2 cellular contexts compared by ENCODE assay signal in genomic region chr7:128777156-128778123, GRCh38.
A peak's percentile ranks its signal among the peaks of the same experiment; 100 is the strongest.
TF ChIP-seq lines count a peak whose summit lies in the region.

No MANE protein-coding gene starts in this region.

TF ChIP-seq in HEK293, 187 proteins besides CTCF, POLR2A, EP300 and RAD21:
- TF ChIP-seq ZNF654 (tag by site-specific recombination; IDR thresholded peaks at IDR 0.05; ENCODE audit: low read depth) (no peak), SETDB1 (IDR thresholded peaks at IDR 0.05; ENCODE audit: insufficient read length, low read length) (peak; percentile 76), ZNF24 (tag by site-specific recombination; IDR thresholded peaks at IDR 0.05) (no peak), KLF17 (tag by site-specific recombination; IDR thresholded peaks at IDR 0.05) (no peak), GFI1B (tag by site-specific recombination; IDR thresholded peaks at IDR 0.05) (no peak), ZNF266 (tag by site-specific recombination; IDR thresholded peaks at IDR 0.05; ENCODE audit: low read depth) (no peak), KLF8 (tag by site-specific recombination; IDR thresholded peaks at IDR 0.05) (no peak), PRDM2 (tag by site-specific recombination; IDR thresholded peaks at IDR 0.05; ENCODE audit: borderline replicate concordance) (no peak)
- TF ChIP-seq, protein P1, sequence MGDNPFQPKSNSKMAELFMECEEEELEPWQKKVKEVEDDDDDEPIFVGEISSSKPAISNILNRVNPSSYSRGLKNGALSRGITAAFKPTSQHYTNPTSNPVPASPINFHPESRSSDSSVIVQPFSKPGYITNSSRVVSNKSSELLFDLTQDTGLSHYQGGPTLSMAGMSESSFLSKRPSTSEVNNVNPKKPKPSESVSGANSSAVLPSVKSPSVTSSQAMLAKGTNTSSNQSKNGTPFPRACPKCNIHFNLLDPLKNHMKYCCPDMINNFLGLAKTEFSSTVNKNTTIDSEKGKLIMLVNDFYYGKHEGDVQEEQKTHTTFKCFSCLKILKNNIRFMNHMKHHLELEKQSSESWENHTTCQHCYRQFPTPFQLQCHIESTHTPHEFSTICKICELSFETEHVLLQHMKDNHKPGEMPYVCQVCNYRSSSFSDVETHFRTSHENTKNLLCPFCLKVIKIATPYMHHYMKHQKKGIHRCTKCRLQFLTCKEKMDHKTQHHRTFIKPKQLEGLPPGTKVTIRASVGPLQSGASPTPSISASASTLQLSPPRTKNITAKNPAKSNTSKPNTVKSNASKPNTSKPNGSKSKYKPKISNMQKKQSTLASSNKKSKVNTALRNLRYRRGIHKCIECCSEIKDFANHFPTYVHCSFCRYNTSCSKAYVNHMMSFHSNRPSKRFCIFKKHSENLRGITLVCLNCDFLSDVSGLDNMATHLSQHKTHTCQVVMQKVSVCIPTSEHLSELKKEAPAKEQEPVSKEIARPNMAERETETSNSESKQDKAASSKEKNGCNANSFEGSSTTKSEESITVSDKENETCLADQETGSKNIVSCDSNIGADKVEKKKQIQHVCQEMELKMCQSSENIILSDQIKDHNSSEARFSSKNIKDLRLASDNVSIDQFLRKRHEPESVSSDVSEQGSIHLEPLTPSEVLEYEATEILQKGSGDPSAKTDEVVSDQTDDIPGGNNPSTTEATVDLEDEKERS (tag by site-specific recombination; IDR thresholded peaks at IDR 0.05): peak; percentile 86; the same call in 1 of the 2 replicates
- TF ChIP-seq, protein P2, sequence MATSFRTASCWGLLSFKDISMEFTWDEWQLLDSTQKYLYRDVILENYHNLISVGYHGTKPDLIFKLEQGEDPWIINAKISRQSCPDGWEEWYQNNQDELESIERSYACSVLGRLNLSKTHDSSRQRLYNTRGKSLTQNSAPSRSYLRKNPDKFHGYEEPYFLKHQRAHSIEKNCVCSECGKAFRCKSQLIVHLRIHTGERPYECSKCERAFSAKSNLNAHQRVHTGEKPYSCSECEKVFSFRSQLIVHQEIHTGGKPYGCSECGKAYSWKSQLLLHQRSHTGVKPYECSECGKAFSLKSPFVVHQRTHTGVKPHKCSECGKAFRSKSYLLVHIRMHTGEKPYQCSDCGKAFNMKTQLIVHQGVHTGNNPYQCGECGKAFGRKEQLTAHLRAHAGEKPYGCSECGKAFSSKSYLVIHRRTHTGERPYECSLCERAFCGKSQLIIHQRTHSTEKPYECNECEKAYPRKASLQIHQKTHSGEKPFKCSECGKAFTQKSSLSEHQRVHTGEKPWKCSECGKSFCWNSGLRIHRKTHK (tag by site-specific recombination; IDR thresholded peaks at IDR 0.05): 0 out of 2 replicates have a peak, but pooled peaks have one; percentile 29

TF ChIP-seq in endothelial cell of umbilical vein, 7 proteins besides CTCF, POLR2A, EP300 and RAD21:
- TF ChIP-seq FOS (IDR thresholded peaks at IDR 0.05; ENCODE audit: borderline replicate concordance, insufficient read depth, low read length): peak; percentile 67
- TF ChIP-seq, protein P3, sequence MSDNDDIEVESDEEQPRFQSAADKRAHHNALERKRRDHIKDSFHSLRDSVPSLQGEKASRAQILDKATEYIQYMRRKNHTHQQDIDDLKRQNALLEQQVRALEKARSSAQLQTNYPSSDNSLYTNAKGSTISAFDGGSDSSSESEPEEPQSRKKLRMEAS (IDR thresholded peaks at IDR 0.05; ENCODE audit: insufficient read depth, insufficient read length): no peak
- TF ChIP-seq JUN (IDR thresholded peaks at IDR 0.05; ENCODE audit: borderline replicate concordance, insufficient read depth, insufficient read length, low read depth): peak; percentile 63
